Comparison of ENCODE assay signal across 1 cellular context in the genomic region with DNA sequence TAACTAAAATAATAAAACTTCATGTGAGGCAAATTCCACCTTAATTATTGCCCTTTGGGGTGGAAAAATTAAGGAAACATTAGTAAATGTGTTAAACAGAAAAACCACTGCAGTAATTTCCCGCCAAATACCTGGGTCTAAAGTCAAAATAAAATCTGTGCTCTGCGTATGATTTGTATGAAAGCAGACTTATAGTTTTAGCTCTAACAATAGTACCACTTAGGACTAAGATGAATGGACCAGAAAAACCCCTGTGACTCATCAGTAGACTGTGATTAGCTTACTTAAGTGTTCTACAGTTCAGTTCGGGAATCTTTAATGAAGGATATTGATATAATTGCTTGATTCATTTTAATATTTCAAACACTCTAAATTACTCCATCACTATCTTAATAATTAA.
A peak's percentile ranks its signal among the peaks of the same experiment; 100 is the strongest.
TF ChIP-seq lines count a peak whose summit lies in the region.

No MANE protein-coding gene starts in this region.

TF ChIP-seq in endothelial cell of umbilical vein, 7 proteins besides CTCF, POLR2A, EP300 and RAD21:
- TF ChIP-seq EZH2 (IDR thresholded peaks at IDR 0.05; ENCODE audit: borderline replicate concordance, low read depth, low read length, severe bottlenecking) (no peak), JUN (IDR thresholded peaks at IDR 0.05; ENCODE audit: borderline replicate concordance, insufficient read depth, insufficient read length, low read depth) (peak; percentile 29), FOS (IDR thresholded peaks at IDR 0.05; ENCODE audit: borderline replicate concordance, insufficient read depth, low read length) (peak; percentile 70)
